Comparison of ENCODE assay signal across 17 cellular contexts in the genomic region with DNA sequence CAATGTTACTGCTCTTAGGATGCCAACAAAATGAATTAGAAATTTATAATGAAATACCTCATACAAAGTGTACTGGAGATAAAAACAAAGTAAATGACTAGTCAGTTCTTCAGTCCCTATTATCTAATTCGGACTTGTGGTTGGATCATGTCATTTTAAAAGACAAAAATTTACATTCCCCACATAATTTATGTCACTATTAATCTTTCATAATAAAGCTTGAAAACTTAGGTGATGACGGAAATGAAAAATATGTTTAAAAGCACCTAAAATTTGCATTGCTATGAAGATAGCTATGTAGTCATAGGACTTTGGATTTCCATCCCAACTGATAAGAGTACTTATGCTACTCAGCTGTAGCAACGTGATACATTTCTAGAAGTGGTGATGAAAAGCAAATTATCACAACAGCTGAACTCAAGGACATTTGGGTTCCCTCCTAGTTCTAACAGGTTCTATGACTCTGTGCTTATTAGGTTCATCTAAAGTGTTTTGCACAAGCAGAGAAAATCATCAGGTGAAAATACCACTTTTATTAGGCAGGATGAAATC.
"Had no signal": no experiment of that assay in that cellular context is flagged by ENCODE, and none has a peak within 500 bp of the region (broad histone marks: within the 10 kb centered on the region; RNA-seq: fewer than 3 reads in every experiment).

No MANE protein-coding gene starts in this region.

- H3K9me3 ChIP-seq: left lung, sigmoid colon, transverse colon had no signal

- H3K4me3 ChIP-seq: left lung, sigmoid colon, smooth muscle cell, transverse colon had no signal

- DNase-seq: activated naive CD8-positive, alpha-beta T cell treated with anti-CD3 and anti-CD28 coated beads for 36 hours; activated T-cell treated with anti-CD3 and anti-CD28 coated beads, Interleukin-2, amount 50 U/mL, for 1 hour; amniotic stem cell; effector CD4-positive, alpha-beta T cell; foreskin fibroblast; left lung; mammary epithelial cell; naive thymus-derived CD8-positive, alpha-beta T cell; sigmoid colon; stimulated activated CD4-positive, alpha-beta T cell treated with anti-CD3 and anti-CD28 coated beads, Interleukin-15, amount 100 ng/mL, for 24 hours; stimulated activated CD8-positive, alpha-beta memory T cell treated with anti-CD3 and anti-CD28 coated beads, Interleukin-4, amount 100 ng/mL, for 48 hours; stimulated activated naive B cell treated with anti-CD40 and anti-IgM and Interleukin-4, amounts not matched to agents 10 μg/mL and 1 μg/mL and 100 μg/mL, for 72 hours; transverse colon had no signal

- H3K27me3 ChIP-seq: left lung, sigmoid colon, transverse colon had no signal

- FAIRE-seq: bronchial epithelial cell, endometrium, urothelium cell line had no signal

- ATAC-seq: left lung; naive thymus-derived CD8-positive, alpha-beta T cell; stimulated activated naive B cell treated with anti-CD40 and anti-IgM and Interleukin-4, amounts not matched to agents 10 μg/mL and 1 μg/mL and 100 μg/mL, for 72 hours had no signal

- H3K27ac ChIP-seq: left lung, sigmoid colon, transverse colon had no signal

- H3K4me2 ChIP-seq: smooth muscle cell had no signal

- H3K4me1 ChIP-seq: left lung, sigmoid colon, transverse colon had no signal
